ENCODE assay signal across 25 cellular contexts in the genomic region with DNA sequence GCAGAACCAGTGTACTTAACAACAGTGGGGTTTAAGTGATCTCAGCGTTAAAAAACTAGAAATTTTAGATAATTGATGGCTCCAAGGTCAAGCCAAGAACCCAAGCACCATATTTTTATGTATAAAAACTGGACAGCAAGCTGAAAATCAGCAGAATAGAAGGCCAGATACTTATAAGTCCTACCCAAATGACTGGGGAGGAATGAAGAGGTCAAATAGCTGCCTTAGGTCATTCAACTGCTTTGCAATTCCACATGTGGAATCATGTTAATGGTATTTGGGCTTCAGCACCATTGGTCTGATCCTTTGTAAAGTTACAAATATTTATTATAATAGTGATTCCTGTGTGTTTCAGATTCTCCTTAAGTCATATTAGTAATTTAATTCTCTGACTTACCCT.
DNase-seq lines count a peak whose midpoint lies in the region; ATAC-seq and TF ChIP-seq lines count a peak whose summit lies in the region.
"Had no signal": no experiment of that assay in that cellular context is flagged by ENCODE, and none has a peak within 500 bp of the region (broad histone marks: within the 10 kb centered on the region; RNA-seq: fewer than 3 reads in every experiment).

No MANE protein-coding gene starts in this region.

- peaks cover 6% of the 10 kb centered on the region for H3K79me1 ChIP-seq in mesendoderm (ENCODE audit: low read length)

- no peak overlapping the region for H2BK120ac ChIP-seq in mesendoderm (ENCODE audit: low read depth, low read length)

- no peak overlapping the region for H3K4me3 Mint-ChIP-seq in naive thymus-derived CD8-positive, alpha-beta T cell
- H3K4me3 Mint-ChIP-seq in type B pancreatic cell: no peak overlapping the region
- H3K4me3 Mint-ChIP-seq: activated CD4-positive, alpha-beta T cell treated with anti-CD3 and anti-CD28 coated beads, Interleukin-2, amount 10 ng/mL, durations not matched to agents 24 days and 14 days; activated naive CD8-positive, alpha-beta T cell treated with anti-CD3 and anti-CD28 coated beads, Interleukin-2, amount 10 ng/mL, durations not matched to agents 7 days and 5 days; brain; neural progenitor cell; T-helper 17 cell had no signal

- H3K36me3 ChIP-seq in mesendoderm (ENCODE audit: control insufficient read depth, insufficient read depth, low read length): no peaks in the 10 kb centered on the region
- H3K36me3 ChIP-seq: neural progenitor cell had no signal

- no peaks in the 10 kb centered on the region for H3K27me3 ChIP-seq in mesendoderm (ENCODE audit: insufficient read depth, low read length, poor library complexity)
- H3K27me3 ChIP-seq: neural progenitor cell had no signal

- no peaks in the 10 kb centered on the region for H3K4me1 ChIP-seq in mesendoderm (ENCODE audit: control insufficient read depth, low read depth, low read length)

- no peaks in the 10 kb centered on the region for H3K4me1 Mint-ChIP-seq in naive thymus-derived CD8-positive, alpha-beta T cell
- H3K4me1 Mint-ChIP-seq in type B pancreatic cell (ENCODE audit: unreplicated experiment): peaks cover 38% of the 10 kb centered on the region
- H3K4me1 Mint-ChIP-seq: activated CD4-positive, alpha-beta T cell treated with anti-CD3 and anti-CD28 coated beads, Interleukin-2, amount 10 ng/mL, durations not matched to agents 24 days and 14 days; activated naive CD8-positive, alpha-beta T cell treated with anti-CD3 and anti-CD28 coated beads, Interleukin-2, amount 10 ng/mL, durations not matched to agents 7 days and 5 days had no signal

- H2BK15ac ChIP-seq in mesendoderm (replicated peaks; ENCODE audit: low read depth): no peak overlapping the region

- no peak overlapping the region for H3K9ac ChIP-seq in mesendoderm (ENCODE audit: low read length)
- H3K9ac ChIP-seq: neural progenitor cell had no signal

- POLR2A ChIA-PET in naive thymus-derived CD8-positive, alpha-beta T cell (lab: Charles Lee): no interaction called here

- peaks cover 0 to 5% (median 0%) of the 10 kb centered on the region in 9 donors for H3K9me3 Mint-ChIP-seq in naive thymus-derived CD8-positive, alpha-beta T cell
- peaks cover 3% of the 10 kb centered on the region for H3K9me3 Mint-ChIP-seq in type B pancreatic cell
- H3K9me3 Mint-ChIP-seq: activated CD4-positive, alpha-beta T cell treated with anti-CD3 and anti-CD28 coated beads, Interleukin-2, amount 10 ng/mL, durations not matched to agents 24 days and 14 days; activated naive CD8-positive, alpha-beta T cell treated with anti-CD3 and anti-CD28 coated beads, Interleukin-2, amount 10 ng/mL, durations not matched to agents 7 days and 5 days; activated T-helper 2 cell treated with anti-CD3 and anti-CD28 coated beads, Interferon-gamma antibody, Interleukin-2, Interleukin-4, amounts not matched to agents 10 μg/mL and 5 μg/mL and 100 μg/mL, durations not matched to agents 14 hours and 24 hours and 36 hours; brain had no signal

- TF ChIP-seq CTCF in epithelial cell of esophagus (IDR thresholded peaks at IDR 0.05; ENCODE audit: insufficient read depth, low read depth, low read length, missing control alignments) (no peak), type B pancreatic cell (conservative IDR thresholded peaks at IDR 0.05) (no peak)

- H3K27ac ChIP-seq in mesendoderm (ENCODE audit: low read depth, low read length) (no peak overlapping the region), caudate nucleus (ENCODE audit: low read depth, low read length) (no peak overlapping the region)
- H3K27ac ChIP-seq: neural progenitor cell, PC-9 had no signal

- H3K23ac ChIP-seq in mesendoderm (ENCODE audit: low read length): no peak overlapping the region

- no peaks in the 10 kb centered on the region for H3K79me2 ChIP-seq in mesendoderm (ENCODE audit: control insufficient read depth, insufficient read depth, low read length)

- no peak overlapping the region for H3K4ac ChIP-seq in mesendoderm (ENCODE audit: low read depth, low read length)

- H3K4me3 ChIP-seq in epithelial cell of esophagus (ENCODE audit: low read length) (no peak overlapping the region), mesendoderm (ENCODE audit: low read length) (no peak overlapping the region)
- H3K4me3 ChIP-seq: GM12878, neural progenitor cell, PC-9 had no signal

- no peak for ATAC-seq in naive thymus-derived CD8-positive, alpha-beta T cell
- ATAC-seq: GM12878, T-helper 17 cell had no signal

- H3K18ac ChIP-seq in mesendoderm (ENCODE audit: low read length): no peak overlapping the region

- H3K56ac ChIP-seq in mesendoderm (ENCODE audit: low read length): no peak overlapping the region

- no peak overlapping the region for H2AK5ac ChIP-seq in mesendoderm (ENCODE audit: low read length)

- DNase-seq in AG08395 (ENCODE audit: low spot score) (peak; percentile 31), HS-5 (ENCODE audit: low read depth) (peak; percentile 22), epithelial cell of esophagus (ENCODE audit: low read depth) (peak; percentile 9), mesendoderm (peak; percentile 56), type B pancreatic cell (ENCODE audit: extremely low spot score, unreplicated experiment) (no peak), medulla oblongata (ENCODE audit: extremely low spot score) (no peak), caudate nucleus (lab: John Stamatoyannopoulos, UW) (no peak)
- no peak for DNase-seq in naive thymus-derived CD8-positive, alpha-beta T cell
- DNase-seq: activated CD4-positive, alpha-beta T cell treated with anti-CD3 and anti-CD28 coated beads, Interleukin-2, amount 10 ng/mL, durations not matched to agents 24 days and 14 days; activated naive CD8-positive, alpha-beta T cell treated with anti-CD3 and anti-CD28 coated beads, Interleukin-2, amount 10 ng/mL, durations not matched to agents 7 days and 5 days; dermis blood vessel endothelial cell; DMS 273 treated with DMSO at 0.1 percent for 48 hours; GF-D8; kidney glomerular epithelial cell; NCI-H187 treated with DMSO at 0.1 percent for 48 hours; NCI-H345; PC-9; retina; stimulated activated CD8-positive, alpha-beta memory T cell treated with anti-CD3 and anti-CD28 coated beads, Interleukin-4, amount 100 ng/mL, for 48 hours; substantia nigra; T-helper 17 cell had no signal

- no peak overlapping the region for H4K8ac ChIP-seq in mesendoderm (ENCODE audit: low read depth, low read length)

- H2BK5ac ChIP-seq in mesendoderm (ENCODE audit: low read length): no peak overlapping the region

- no peaks in the 10 kb centered on the region for H3K36me3 Mint-ChIP-seq in naive thymus-derived CD8-positive, alpha-beta T cell
- no peaks in the 10 kb centered on the region for H3K36me3 Mint-ChIP-seq in type B pancreatic cell
- H3K36me3 Mint-ChIP-seq: activated naive CD8-positive, alpha-beta T cell treated with anti-CD3 and anti-CD28 coated beads, Interleukin-2, amount 10 ng/mL, durations not matched to agents 7 days and 5 days; brain had no signal

- H3K27ac Mint-ChIP-seq in naive thymus-derived CD8-positive, alpha-beta T cell: no peak overlapping the region
- H3K27ac Mint-ChIP-seq in type B pancreatic cell: no peak overlapping the region
- H3K27ac Mint-ChIP-seq: activated CD4-positive, alpha-beta T cell treated with anti-CD3 and anti-CD28 coated beads, Interleukin-2, amount 10 ng/mL, durations not matched to agents 24 days and 14 days; activated naive CD8-positive, alpha-beta T cell treated with anti-CD3 and anti-CD28 coated beads, Interleukin-2, amount 10 ng/mL, durations not matched to agents 7 days and 5 days; activated T-helper 2 cell treated with anti-CD3 and anti-CD28 coated beads, Interferon-gamma antibody, Interleukin-2, Interleukin-4, amounts not matched to agents 10 μg/mL and 5 μg/mL and 100 μg/mL, durations not matched to agents 14 hours and 24 hours and 36 hours; neural progenitor cell; T-helper 17 cell had no signal

- H3K4me2 ChIP-seq in mesendoderm (ENCODE audit: low read length): no peak overlapping the region
- H3K4me2 ChIP-seq: neural progenitor cell, PC-9 had no signal

- no peak overlapping the region for H4K5ac ChIP-seq in mesendoderm (ENCODE audit: low read length)

- peaks cover 0 to 19% (median 2%) of the 10 kb centered on the region in 5 donors for H3K27me3 Mint-ChIP-seq in naive thymus-derived CD8-positive, alpha-beta T cell
- H3K27me3 Mint-ChIP-seq in type B pancreatic cell: no peaks in the 10 kb centered on the region
- H3K27me3 Mint-ChIP-seq: activated CD4-positive, alpha-beta T cell treated with anti-CD3 and anti-CD28 coated beads, Interleukin-2, amount 10 ng/mL, durations not matched to agents 24 days and 14 days; activated naive CD8-positive, alpha-beta T cell treated with anti-CD3 and anti-CD28 coated beads, Interleukin-2, amount 10 ng/mL, durations not matched to agents 7 days and 5 days; T-helper 17 cell had no signal

- WGBS in mesendoderm (ENCODE audit: extremely low coverage, insufficient coverage, low lambda C conversion rate): no CpG with 5 or more reads among the region's 1 CpG

Comparison
In these comparisons a context has a peak if more than half of its experiments do, and no peak if none do; other contexts are left out.
1. DNase-seq: peak in AG08395 (single experiment), HS-5 (single experiment), epithelial cell of esophagus (single experiment) and mesendoderm (single experiment); none in naive thymus-derived CD8-positive, alpha-beta T cell (0 of 10), type B pancreatic cell (single experiment), medulla oblongata (single experiment) and caudate nucleus (0 of 61).